1 cellular context compared by ENCODE assay signal in the genomic region with DNA sequence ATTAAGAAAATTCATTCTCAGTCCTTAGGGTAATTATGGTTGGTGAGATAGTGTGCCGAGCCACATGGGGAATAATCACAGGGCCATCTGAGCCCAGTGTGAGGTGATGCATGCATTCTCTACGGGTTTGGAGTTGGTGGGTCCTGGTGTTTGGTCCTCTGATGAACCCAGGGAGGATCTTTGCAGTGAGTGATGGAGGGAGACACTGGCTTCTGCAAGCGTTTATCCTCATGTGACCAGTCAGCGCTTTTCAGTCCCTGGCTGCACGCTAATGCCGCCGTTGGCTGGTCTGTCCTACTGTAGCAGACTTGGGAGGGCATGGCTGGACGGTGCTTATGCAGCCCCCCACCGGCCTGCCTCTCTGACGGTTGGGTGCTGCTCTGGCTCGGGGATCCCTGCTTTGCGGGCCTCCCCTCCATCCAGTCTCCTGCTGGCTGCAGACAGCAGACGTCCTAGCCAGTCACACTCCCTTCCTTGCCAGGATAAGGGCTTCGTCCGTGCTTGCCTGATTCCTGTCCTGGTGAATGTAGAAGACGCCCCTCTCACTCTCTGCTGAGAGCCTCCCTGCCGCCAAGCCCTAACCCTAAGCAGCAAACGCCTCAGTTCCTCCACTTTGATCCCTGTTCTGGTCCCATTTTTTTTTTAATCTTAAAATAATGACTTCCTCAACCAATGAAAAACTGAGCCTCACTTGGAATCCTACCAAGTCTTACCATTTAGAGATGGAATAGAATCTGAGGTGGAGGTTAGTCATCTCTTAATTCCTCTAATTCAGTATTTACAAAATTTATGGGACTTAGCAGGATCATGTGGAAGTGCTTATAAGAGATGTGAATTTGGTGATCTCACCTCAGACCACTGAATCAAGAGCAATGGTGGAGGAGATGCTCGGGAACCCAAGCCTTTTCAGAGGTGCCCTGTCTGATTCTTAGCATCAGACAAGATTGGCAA.
TF ChIP-seq lines count a peak whose summit lies in the region.

No MANE protein-coding gene starts in this region.

TF ChIP-seq in IMR-90, 13 proteins besides CTCF, POLR2A, EP300 and RAD21:
- no peak for TF ChIP-seq RFX5 (IDR thresholded peaks at IDR 0.05; ENCODE audit: low read depth, low read length)
- TF ChIP-seq FOS (IDR thresholded peaks at IDR 0.05; ENCODE audit: low read depth, low read length): no peak
- no peak for TF ChIP-seq USF2 (IDR thresholded peaks at IDR 0.05; ENCODE audit: low read depth, low read length)
- TF ChIP-seq RCOR1 (IDR thresholded peaks at IDR 0.05; ENCODE audit: insufficient replicate concordance, low read length): no peak
- TF ChIP-seq MAFK (IDR thresholded peaks at IDR 0.05; ENCODE audit: low read depth, low read length): peak; percentile 61
- no peak for TF ChIP-seq MAZ (IDR thresholded peaks at IDR 0.05; ENCODE audit: borderline replicate concordance, low read depth, low read length)
- TF ChIP-seq CEBPB (IDR thresholded peaks at IDR 0.05; ENCODE audit: low read depth, low read length): no peak
- no peak for TF ChIP-seq CHD1 (IDR thresholded peaks at IDR 0.05; ENCODE audit: low read depth, low read length)
- no peak for TF ChIP-seq SMC3 (IDR thresholded peaks at IDR 0.05; ENCODE audit: low read depth, low read length)
